13 cellular contexts compared by ENCODE assay signal in the genomic region with DNA sequence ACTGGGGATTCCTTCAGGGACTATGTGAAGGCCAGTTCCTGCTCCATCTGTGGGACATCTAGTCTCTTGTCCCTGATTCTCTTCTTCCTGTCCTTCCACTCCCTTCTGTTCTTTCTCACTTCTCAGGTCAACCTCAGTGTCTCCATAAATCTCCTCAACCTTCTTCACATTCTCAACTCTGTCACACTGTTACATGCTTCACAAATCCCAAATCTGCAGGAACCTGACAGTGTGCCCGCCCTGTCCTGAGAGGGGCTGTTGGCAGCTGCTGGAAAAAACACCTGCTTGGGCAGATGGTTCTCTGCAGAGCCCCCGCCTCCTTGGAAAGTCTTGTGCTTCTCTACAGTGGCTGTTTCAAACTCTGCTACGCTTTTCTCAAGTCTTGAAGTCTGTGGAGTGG.
A peak's percentile ranks its signal among the peaks of the same experiment; 100 is the strongest.
DNase-seq lines count a peak whose midpoint lies in the region.
"Had no signal": no experiment of that assay in that cellular context is flagged by ENCODE, and none has a peak within 500 bp of the region (broad histone marks: within the 10 kb centered on the region; RNA-seq: fewer than 3 reads in every experiment).

No MANE protein-coding gene starts in this region.

- DNase-seq in DMS 273 (lab: John Stamatoyannopoulos, UW; ENCODE audit: unreplicated experiment) = peak; percentile 8
- no peak for DNase-seq in DMS 273 treated with DMSO at 0.1 percent for 48 hours (lab: John Stamatoyannopoulos, UW)
- peak; percentile 10 to 76 for DNase-seq in NCI-H524 (lab: John Stamatoyannopoulos, UW)
- DNase-seq in NCI-H524 treated with DMSO at 0.1 percent for 48 hours (lab: John Stamatoyannopoulos, UW) = no peak
- peak; percentile 52 for DNase-seq in left kidney (ENCODE audit: low read depth, low spot score)
- no peak for DNase-seq in dermis blood vessel endothelial cell
- DNase-seq: AML-193; Caco-2; Calu3; CD4-positive, alpha-beta T cell; CD8-positive, alpha-beta T cell; DMS79 treated with DMSO at 0.1 percent for 48 hours; GF-D8 had no signal

Comparison
In these comparisons a context has a peak if more than half of its experiments do, and no peak if none do; other contexts are left out.
1. DNase-seq: peak in DMS 273 (single experiment), NCI-H524 (2 of 2) and left kidney (single experiment); none in DMS 273 treated with DMSO at 0.1 percent for 48 hours (single experiment), NCI-H524 treated with DMSO at 0.1 percent for 48 hours (single experiment) and dermis blood vessel endothelial cell (single experiment).